ENCODE assay signal across 1 cellular context in the genomic region with DNA sequence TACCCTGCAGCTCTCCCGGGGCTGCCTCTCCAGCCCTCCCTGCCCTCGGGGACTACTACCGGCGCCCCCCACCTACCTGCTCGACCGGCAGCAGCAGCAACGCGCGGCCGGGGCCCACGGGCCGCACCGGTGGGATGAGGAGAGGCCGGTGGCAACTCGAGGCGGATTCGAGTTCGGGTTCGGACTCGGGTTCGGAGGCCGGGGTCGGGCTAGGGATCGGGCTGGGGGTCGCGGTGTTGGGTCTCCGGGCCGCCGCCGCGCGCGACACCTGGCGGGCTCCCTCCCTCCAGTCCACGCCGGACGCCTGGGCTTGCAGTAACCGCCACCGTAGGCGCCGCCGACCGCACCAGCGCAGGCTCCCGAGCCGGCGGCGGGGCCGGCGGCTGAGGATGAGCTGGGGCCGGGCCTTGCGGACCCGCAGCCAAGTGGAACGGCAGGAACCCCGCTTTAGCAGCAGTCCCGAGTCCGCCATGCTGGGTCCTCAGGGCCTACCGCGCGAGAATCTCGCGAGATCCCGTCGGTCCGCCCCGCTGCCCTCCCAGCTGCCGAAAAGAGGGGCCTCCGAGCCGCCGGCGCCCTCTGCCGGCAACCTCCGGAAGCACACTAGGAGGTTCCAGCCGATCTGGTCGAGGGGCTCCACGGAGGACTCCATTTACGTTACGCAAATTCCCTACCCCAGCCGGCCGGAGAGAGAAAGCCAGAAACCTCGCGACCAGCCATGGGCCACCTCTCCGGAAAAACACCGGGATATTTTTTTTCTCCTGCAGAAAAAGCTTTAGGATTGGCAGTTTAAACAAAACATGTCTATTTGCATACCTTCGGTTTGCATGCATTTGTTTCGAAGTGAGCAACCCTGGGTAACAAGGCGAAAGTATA.
TF ChIP-seq lines count a peak whose summit lies in the region.

TSS of gene NOL9 (minus strand) at position 483 of the 876 bp plus-strand sequence. CDS start at position 472, 11 bp downstream.

TF ChIP-seq in GM12878, 131 proteins besides CTCF, POLR2A, EP300 and RAD21 (continued from another document and continues in another):
- TF ChIP-seq ZBTB4 (CRISPR knock-in tag; IDR thresholded peaks at IDR 0.05) (no peak), JUND (IDR thresholded peaks at IDR 0.05; ENCODE audit: low read depth, low read length) (no peak), HDGF (IDR thresholded peaks at IDR 0.05) (no peak), HDAC6 (IDR thresholded peaks at IDR 0.05; ENCODE audit: unreplicated experiment) (peak; percentile 60), ZNF687 (IDR thresholded peaks at IDR 0.05) (peak; percentile 60), SUPT20H (IDR thresholded peaks at IDR 0.05; ENCODE audit: borderline replicate concordance, control insufficient read depth, low read depth, low read length) (no peak), CHD4 (IDR thresholded peaks at IDR 0.05) (no peak), TCF7 (IDR thresholded peaks at IDR 0.05; ENCODE audit: borderline replicate concordance) (no peak), NFIC (IDR thresholded peaks at IDR 0.05; ENCODE audit: low read depth, low read length) (no peak), SIN3A (IDR thresholded peaks at IDR 0.05; ENCODE audit: low read depth, low read length) (0 out of 2 replicates have a peak, but pooled peaks have one; percentile 49), NBN (IDR thresholded peaks at IDR 0.05) (peak; percentile 54; the same call in 1 of the 2 replicates), PKNOX1 (IDR thresholded peaks at IDR 0.05) (no peak), USF2 (IDR thresholded peaks at IDR 0.05; ENCODE audit: borderline replicate concordance, low read depth, low read length) (no peak), EZH2 (IDR thresholded peaks at IDR 0.05; ENCODE audit: borderline replicate concordance, control insufficient read depth, low read depth, low read length) (no peak), ELK1 (IDR thresholded peaks at IDR 0.05; ENCODE audit: low read depth, low read length) (no peak), JUNB (IDR thresholded peaks at IDR 0.05) (no peak), NRF1 (conservative IDR thresholded peaks at IDR 0.05; ENCODE audit: low read depth, low read length) (no peak), ESRRA (IDR thresholded peaks at IDR 0.05; ENCODE audit: low read length) (0 out of 2 replicates have a peak, but pooled peaks have one; percentile 49), KDM1A (IDR thresholded peaks at IDR 0.05; ENCODE audit: borderline replicate concordance) (no peak), FOXM1 (IDR thresholded peaks at IDR 0.05; ENCODE audit: low read depth, low read length) (no peak), ZNF217 (IDR thresholded peaks at IDR 0.05) (peak; percentile 34; the same call in 1 of the 2 replicates), CHD1 (IDR thresholded peaks at IDR 0.05; ENCODE audit: low read depth, low read length) (no peak), ASH2L (IDR thresholded peaks at IDR 0.05; ENCODE audit: borderline replicate concordance, low read depth) (no peak), IRF4 (IDR thresholded peaks at IDR 0.05; ENCODE audit: low read depth, low read length) (no peak), ZNF592 (IDR thresholded peaks at IDR 0.05) (peak; percentile 42; the same call in 1 of the 2 replicates), SMARCA5 (IDR thresholded peaks at IDR 0.05) (peak; percentile 89), PAX5 (IDR thresholded peaks at IDR 0.05; ENCODE audit: borderline replicate concordance, low read depth, low read length) (peak; percentile 74; the same call in 1 of the 2 replicates), NFXL1 (IDR thresholded peaks at IDR 0.05; ENCODE audit: borderline replicate concordance) (no peak), ZSCAN29 (IDR thresholded peaks at IDR 0.05) (0 out of 2 replicates have a peak, but pooled peaks have one; percentile 26)
- TF ChIP-seq, protein P1, sequence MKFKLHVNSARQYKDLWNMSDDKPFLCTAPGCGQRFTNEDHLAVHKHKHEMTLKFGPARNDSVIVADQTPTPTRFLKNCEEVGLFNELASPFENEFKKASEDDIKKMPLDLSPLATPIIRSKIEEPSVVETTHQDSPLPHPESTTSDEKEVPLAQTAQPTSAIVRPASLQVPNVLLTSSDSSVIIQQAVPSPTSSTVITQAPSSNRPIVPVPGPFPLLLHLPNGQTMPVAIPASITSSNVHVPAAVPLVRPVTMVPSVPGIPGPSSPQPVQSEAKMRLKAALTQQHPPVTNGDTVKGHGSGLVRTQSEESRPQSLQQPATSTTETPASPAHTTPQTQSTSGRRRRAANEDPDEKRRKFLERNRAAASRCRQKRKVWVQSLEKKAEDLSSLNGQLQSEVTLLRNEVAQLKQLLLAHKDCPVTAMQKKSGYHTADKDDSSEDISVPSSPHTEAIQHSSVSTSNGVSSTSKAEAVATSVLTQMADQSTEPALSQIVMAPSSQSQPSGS (IDR thresholded peaks at IDR 0.05; ENCODE audit: low read length) = no peak
- TF ChIP-seq, protein P2, sequence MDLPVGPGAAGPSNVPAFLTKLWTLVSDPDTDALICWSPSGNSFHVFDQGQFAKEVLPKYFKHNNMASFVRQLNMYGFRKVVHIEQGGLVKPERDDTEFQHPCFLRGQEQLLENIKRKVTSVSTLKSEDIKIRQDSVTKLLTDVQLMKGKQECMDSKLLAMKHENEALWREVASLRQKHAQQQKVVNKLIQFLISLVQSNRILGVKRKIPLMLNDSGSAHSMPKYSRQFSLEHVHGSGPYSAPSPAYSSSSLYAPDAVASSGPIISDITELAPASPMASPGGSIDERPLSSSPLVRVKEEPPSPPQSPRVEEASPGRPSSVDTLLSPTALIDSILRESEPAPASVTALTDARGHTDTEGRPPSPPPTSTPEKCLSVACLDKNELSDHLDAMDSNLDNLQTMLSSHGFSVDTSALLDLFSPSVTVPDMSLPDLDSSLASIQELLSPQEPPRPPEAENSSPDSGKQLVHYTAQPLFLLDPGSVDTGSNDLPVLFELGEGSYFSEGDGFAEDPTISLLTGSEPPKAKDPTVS (IDR thresholded peaks at IDR 0.05; ENCODE audit: low read depth, low read length) = no peak
- TF ChIP-seq, protein P3, sequence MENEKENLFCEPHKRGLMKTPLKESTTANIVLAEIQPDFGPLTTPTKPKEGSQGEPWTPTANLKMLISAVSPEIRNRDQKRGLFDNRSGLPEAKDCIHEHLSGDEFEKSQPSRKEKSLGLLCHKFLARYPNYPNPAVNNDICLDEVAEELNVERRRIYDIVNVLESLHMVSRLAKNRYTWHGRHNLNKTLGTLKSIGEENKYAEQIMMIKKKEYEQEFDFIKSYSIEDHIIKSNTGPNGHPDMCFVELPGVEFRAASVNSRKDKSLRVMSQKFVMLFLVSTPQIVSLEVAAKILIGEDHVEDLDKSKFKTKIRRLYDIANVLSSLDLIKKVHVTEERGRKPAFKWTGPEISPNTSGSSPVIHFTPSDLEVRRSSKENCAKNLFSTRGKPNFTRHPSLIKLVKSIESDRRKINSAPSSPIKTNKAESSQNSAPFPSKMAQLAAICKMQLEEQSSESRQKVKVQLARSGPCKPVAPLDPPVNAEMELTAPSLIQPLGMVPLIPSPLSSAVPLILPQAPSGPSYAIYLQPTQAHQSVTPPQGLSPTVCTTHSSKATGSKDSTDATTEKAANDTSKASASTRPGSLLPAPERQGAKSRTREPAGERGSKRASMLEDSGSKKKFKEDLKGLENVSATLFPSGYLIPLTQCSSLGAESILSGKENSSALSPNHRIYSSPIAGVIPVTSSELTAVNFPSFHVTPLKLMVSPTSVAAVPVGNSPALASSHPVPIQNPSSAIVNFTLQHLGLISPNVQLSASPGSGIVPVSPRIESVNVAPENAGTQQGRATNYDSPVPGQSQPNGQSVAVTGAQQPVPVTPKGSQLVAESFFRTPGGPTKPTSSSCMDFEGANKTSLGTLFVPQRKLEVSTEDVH (IDR thresholded peaks at IDR 0.05; ENCODE audit: low read depth, partially characterized antibody) = no peak
